In genomic region chr10:97711640-97712267, GRCh38 we compare ENCODE assay signal across 15 cellular contexts. TPM values are rescaled to one million over a fixed set of nuclear protein-coding genes. Genes with fewer than 3 reads are reported as not detected.
DNase-seq lines count a peak whose midpoint lies in the region; FAIRE-seq and TF ChIP-seq lines count a peak whose summit lies in the region.
"Had no signal": no experiment of that assay in that cellular context is flagged by ENCODE, and none has a peak within 500 bp of the region (broad histone marks: within the 10 kb centered on the region; RNA-seq: fewer than 3 reads in every experiment).

No MANE protein-coding gene starts in this region.

- peaks cover 8% of the 10 kb centered on the region for H3K79me1 ChIP-seq in mesenchymal stem cell (replicated peaks; ENCODE audit: low read length, poor library complexity, severe bottlenecking)

- H2BK120ac ChIP-seq in mesenchymal stem cell (ENCODE audit: low read depth, low read length) = peak overlapping the region; percentile 36

- no peak overlapping the region for H3K18ac ChIP-seq in mesenchymal stem cell (ENCODE audit: low read depth in 1 of 2, low read length in 2 of 2)

- H2BK15ac ChIP-seq in mesenchymal stem cell (ENCODE audit: low read depth, poor library complexity, severe bottlenecking) = no peak overlapping the region

- DNase-seq in activated naive CD8-positive, alpha-beta T cell treated with anti-CD3 and anti-CD28 coated beads for 36 hours = no peak
- no peak for DNase-seq in activated T-helper 1 cell treated with anti-CD3 and anti-CD28 coated beads, Interleukin-12 subunit alpha, Interleukin-12 subunit beta, Interleukin-2, Interleukin-4 antibody, amounts not matched to agents 30 ng/mL and 10 ng/mL and 1 ng/mL, durations not matched to agents 14 hours and 24 hours and 36 hours (ENCODE audit: low spot score)
- DNase-seq in mesenchymal stem cell (no peak), tibial nerve (ENCODE audit: low spot score in 2 of 2) (no peak), NCI-H1436 treated with DMSO at 0.1 percent for 48 hours (lab: John Stamatoyannopoulos, UW) (no peak), RCC 7860 (ENCODE audit: low spot score) (no peak), adrenal gland (no peak)
- DNase-seq: DMS79, left lung, NCI-H187 treated with DMSO at 0.1 percent for 48 hours, NCI-H526 treated with DMSO at 0.1 percent for 48 hours, RPMI8226 had no signal

- H3K27ac Mint-ChIP-seq in activated naive CD8-positive, alpha-beta T cell = no peak overlapping the region
- H3K27ac Mint-ChIP-seq in activated naive CD8-positive, alpha-beta T cell treated with anti-CD3 and anti-CD28 coated beads for 36 hours = no peak overlapping the region
- H3K27ac Mint-ChIP-seq in activated T-helper 1 cell treated with anti-CD3 and anti-CD28 coated beads, Interleukin-12 subunit alpha, Interleukin-12 subunit beta, Interleukin-2, Interleukin-4 antibody, amounts not matched to agents 30 ng/mL and 10 ng/mL and 1 ng/mL, durations not matched to agents 14 hours and 24 hours and 36 hours = peak overlapping the region; percentile 30

- peak overlapping the region; percentile 51 for H3K4me3 Mint-ChIP-seq in activated naive CD8-positive, alpha-beta T cell
- no peak overlapping the region for H3K4me3 Mint-ChIP-seq in activated naive CD8-positive, alpha-beta T cell treated with anti-CD3 and anti-CD28 coated beads for 36 hours
- H3K4me3 Mint-ChIP-seq in activated T-helper 1 cell treated with anti-CD3 and anti-CD28 coated beads, Interleukin-12 subunit alpha, Interleukin-12 subunit beta, Interleukin-2, Interleukin-4 antibody, amounts not matched to agents 30 ng/mL and 10 ng/mL and 1 ng/mL, durations not matched to agents 14 hours and 24 hours and 36 hours = peak overlapping the region; percentile 56

- intact Hi-C loops in activated T-helper 1 cell treated with anti-CD3 and anti-CD28 coated beads, Interleukin-12 subunit alpha, Interleukin-12 subunit beta, Interleukin-2, Interleukin-4 antibody, amounts not matched to agents 30 ng/mL and 10 ng/mL and 1 ng/mL, durations not matched to agents 14 hours and 24 hours and 36 hours (cut with micrococcal nuclease) = no loop called here
- intact Hi-C loops in adrenal gland (cut with DNase I) = no loop called here

- H2BK12ac ChIP-seq in mesenchymal stem cell (ENCODE audit: low read length in 2 of 2) = no peak overlapping the region

- H3K14ac ChIP-seq in mesenchymal stem cell (ENCODE audit: low read length in 2 of 2) = no peak overlapping the region

- 95% methylated on average over 7 of the region's 7 CpGs for WGBS in mesenchymal stem cell
- WGBS in tibial nerve, 2 donors = 65 to 66% methylated on average over 7 of the region's 7 CpGs
- WGBS in adrenal gland, 4 donors = 83 to 93% (median 87%) methylated on average over 7 of the region's 7 CpGs

- no peak overlapping the region for H2BK5ac ChIP-seq in mesenchymal stem cell (ENCODE audit: low read depth, low read length, poor library complexity, severe bottlenecking)

- no peak overlapping the region for H3K4ac ChIP-seq in mesenchymal stem cell (ENCODE audit: low read depth in 1 of 2, low read length in 2 of 2)

- H3K27me3 Mint-ChIP-seq in activated naive CD8-positive, alpha-beta T cell = peaks cover 11% of the 10 kb centered on the region
- H3K27me3 Mint-ChIP-seq in activated naive CD8-positive, alpha-beta T cell treated with anti-CD3 and anti-CD28 coated beads for 36 hours = peaks cover 41% of the 10 kb centered on the region
- H3K27me3 Mint-ChIP-seq in activated T-helper 1 cell treated with anti-CD3 and anti-CD28 coated beads, Interleukin-12 subunit alpha, Interleukin-12 subunit beta, Interleukin-2, Interleukin-4 antibody, amounts not matched to agents 30 ng/mL and 10 ng/mL and 1 ng/mL, durations not matched to agents 14 hours and 24 hours and 36 hours (ENCODE audit: insufficient read depth) = peaks cover 35% of the 10 kb centered on the region

- peaks cover 11% of the 10 kb centered on the region for H3K4me1 Mint-ChIP-seq in activated naive CD8-positive, alpha-beta T cell (ENCODE audit: low read depth)
- peaks cover 10% of the 10 kb centered on the region for H3K4me1 Mint-ChIP-seq in activated naive CD8-positive, alpha-beta T cell treated with anti-CD3 and anti-CD28 coated beads for 36 hours
- peaks cover 15% of the 10 kb centered on the region for H3K4me1 Mint-ChIP-seq in activated T-helper 1 cell treated with anti-CD3 and anti-CD28 coated beads, Interleukin-12 subunit alpha, Interleukin-12 subunit beta, Interleukin-2, Interleukin-4 antibody, amounts not matched to agents 30 ng/mL and 10 ng/mL and 1 ng/mL, durations not matched to agents 14 hours and 24 hours and 36 hours (ENCODE audit: low read depth)

- H4K8ac ChIP-seq in mesenchymal stem cell (ENCODE audit: low read length) = no peak overlapping the region

- no peaks in the 10 kb centered on the region for H3K9me3 Mint-ChIP-seq in activated naive CD8-positive, alpha-beta T cell (ENCODE audit: low read depth)
- H3K9me3 Mint-ChIP-seq in activated naive CD8-positive, alpha-beta T cell treated with anti-CD3 and anti-CD28 coated beads for 36 hours = no peaks in the 10 kb centered on the region
- no peaks in the 10 kb centered on the region for H3K9me3 Mint-ChIP-seq in activated T-helper 1 cell treated with anti-CD3 and anti-CD28 coated beads, Interleukin-12 subunit alpha, Interleukin-12 subunit beta, Interleukin-2, Interleukin-4 antibody, amounts not matched to agents 30 ng/mL and 10 ng/mL and 1 ng/mL, durations not matched to agents 14 hours and 24 hours and 36 hours

- no peak for TF ChIP-seq EP300 in tibial nerve (IDR thresholded peaks at IDR 0.05)

- no peak overlapping the region for H2AFZ ChIP-seq in mesenchymal stem cell (ENCODE audit: low read depth, low read length)
- H2AFZ ChIP-seq: parathyroid adenoma had no signal

- no peaks in the 10 kb centered on the region for H3K27me3 ChIP-seq in mesenchymal stem cell (ENCODE audit: control insufficient read depth in 1 of 2, insufficient read depth in 1 of 2, low read length in 2 of 2)
- H3K27me3 ChIP-seq in tibial nerve = no peaks in the 10 kb centered on the region
- H3K27me3 ChIP-seq in adrenal gland = no peaks in the 10 kb centered on the region

- TF ChIP-seq POLR2A in tibial nerve (IDR thresholded peaks at IDR 0.05) (no peak), adrenal gland (IDR thresholded peaks at IDR 0.05) (no peak)

- no peak overlapping the region for H4K91ac ChIP-seq in mesenchymal stem cell (ENCODE audit: low read length)

- no peak overlapping the region for H3K4me2 ChIP-seq in mesenchymal stem cell (ENCODE audit: low read length, poor library complexity, severe bottlenecking)

- no peak overlapping the region for H2AK5ac ChIP-seq in mesenchymal stem cell (ENCODE audit: low read length, severe bottlenecking)

- H3K9me3 ChIP-seq in mesenchymal stem cell (ENCODE audit: control insufficient read depth, low read length) = no peaks in the 10 kb centered on the region
- H3K9me3 ChIP-seq in tibial nerve = no peaks in the 10 kb centered on the region
- H3K9me3 ChIP-seq in adrenal gland (replicated peaks in 1 of 3) = no peaks in the 10 kb centered on the region
- H3K9me3 ChIP-seq: left lung had no signal

- H3K9ac ChIP-seq in mesenchymal stem cell (ENCODE audit: low read length) = no peak overlapping the region
- H3K9ac ChIP-seq: parathyroid adenoma had no signal

- H3K36me3 ChIP-seq in mesenchymal stem cell (ENCODE audit: control insufficient read depth in 1 of 2, insufficient read depth in 2 of 2, low read depth in 1 of 2, low read length in 2 of 2) (peaks cover 0 to 9% of the 10 kb centered on the region in 2 experiments), tibial nerve (peaks cover 0 to 8% (median 0%) of the 10 kb centered on the region in 3 donors), adrenal gland (replicated peaks in 1 of 2) (no peaks in the 10 kb centered on the region)

- no peak for TF ChIP-seq CTCF in tibial nerve (IDR thresholded peaks at IDR 0.05)
- TF ChIP-seq CTCF in adrenal gland (IDR thresholded peaks at IDR 0.05) = no peak

- peaks cover 21% of the 10 kb centered on the region for H3K4me1 ChIP-seq in mesenchymal stem cell (ENCODE audit: control insufficient read depth, insufficient read depth, low read depth, low read length)
- peaks cover 0 to 65% (median 23%) of the 10 kb centered on the region in 4 donors for H3K4me1 ChIP-seq in tibial nerve
- peaks cover 0 to 18% of the 10 kb centered on the region in 2 donors for H3K4me1 ChIP-seq in adrenal gland (replicated peaks in 1 of 2)
- H3K4me1 ChIP-seq: parathyroid adenoma had no signal

- no peak overlapping the region for H3K23ac ChIP-seq in mesenchymal stem cell (ENCODE audit: low read length in 2 of 2)

- H3K27ac ChIP-seq in mesenchymal stem cell (ENCODE audit: low read length, poor library complexity, severe bottlenecking) = no peak overlapping the region
- peak overlapping the region in 3 of 4 donors; percentile 95 to 98 (median 96) for H3K27ac ChIP-seq in tibial nerve
- peak overlapping the region in 1 of 5 donors; percentile 36 for H3K27ac ChIP-seq in adrenal gland
- H3K27ac ChIP-seq: parathyroid adenoma had no signal

- H3K4me3 ChIP-seq in mesenchymal stem cell (ENCODE audit: insufficient read depth in 1 of 2, low read depth in 1 of 2, low read length in 2 of 2) (no peak overlapping the region), tibial nerve (no peak overlapping the region), adrenal gland (no peak overlapping the region)
- H3K4me3 ChIP-seq: left lung had no signal

- FAIRE-seq in RCC 7860 (lab: Jason Lieb, UNC) = no peak
- FAIRE-seq: TTC549 had no signal

- no peaks in the 10 kb centered on the region for H3K36me3 Mint-ChIP-seq in activated naive CD8-positive, alpha-beta T cell
- peaks cover 4% of the 10 kb centered on the region for H3K36me3 Mint-ChIP-seq in activated naive CD8-positive, alpha-beta T cell treated with anti-CD3 and anti-CD28 coated beads for 36 hours
- peaks cover 6% of the 10 kb centered on the region for H3K36me3 Mint-ChIP-seq in activated T-helper 1 cell treated with anti-CD3 and anti-CD28 coated beads, Interleukin-12 subunit alpha, Interleukin-12 subunit beta, Interleukin-2, Interleukin-4 antibody, amounts not matched to agents 30 ng/mL and 10 ng/mL and 1 ng/mL, durations not matched to agents 14 hours and 24 hours and 36 hours (ENCODE audit: low read depth)

RNA-seq across cellular contexts. Expression of gene MARVELD1, which starts 1.8 kb away (rescaled TPM):
- total RNA-seq in activated naive CD8-positive, alpha-beta T cell treated with anti-CD3 and anti-CD28 coated beads for 36 hours = 1 to 10 TPM; 4.1 to 5.5 TPM
- total RNA-seq in activated T-helper 1 cell treated with anti-CD3 and anti-CD28 coated beads, Interleukin-12 subunit alpha, Interleukin-12 subunit beta, Interleukin-2, Interleukin-4 antibody, amounts not matched to agents 30 ng/mL and 10 ng/mL and 1 ng/mL, durations not matched to agents 14 hours and 24 hours and 36 hours = 3.0 and 3.4 TPM in 2 replicates
- polyA plus RNA-seq in mesenchymal stem cell (2013, experiment 1 of 2) = 67.9 TPM
- 69.0 TPM for polyA plus RNA-seq in mesenchymal stem cell (2013, experiment 2 of 2)
- 10 to 100 TPM; 28.0 to 45.3 (median 42.2) TPM for total RNA-seq in tibial nerve
- total RNA-seq in adrenal gland = 10 to 100 TPM in 4 of 8 donors, 1 to 10 TPM in 4; 4.2 to 23.5 (median 10.2) TPM
- polyA plus RNA-seq in adrenal gland = 10 to 100 TPM in 2 of 3 donors, 1 to 10 TPM in 1; 6.3 to 11.7 (median 10.7) TPM

RNA-seq across cellular contexts. Expression of gene AVPI1, which starts 24.7 kb away (rescaled TPM):
- total RNA-seq in activated naive CD8-positive, alpha-beta T cell treated with anti-CD3 and anti-CD28 coated beads for 36 hours = 1 to 10 TPM; 3.1 to 3.2 TPM
- total RNA-seq in activated T-helper 1 cell treated with anti-CD3 and anti-CD28 coated beads, Interleukin-12 subunit alpha, Interleukin-12 subunit beta, Interleukin-2, Interleukin-4 antibody, amounts not matched to agents 30 ng/mL and 10 ng/mL and 1 ng/mL, durations not matched to agents 14 hours and 24 hours and 36 hours = 0.66 and 0.93 TPM in 2 replicates
- polyA plus RNA-seq in mesenchymal stem cell (2013, experiment 1 of 2) = 5.8 TPM
- 5.8 TPM for polyA plus RNA-seq in mesenchymal stem cell (2013, experiment 2 of 2)
- total RNA-seq in tibial nerve (100 to 1,000 TPM; 113 to 253 (median 170) TPM), adrenal gland (10 to 100 TPM; 13.1 to 73.6 (median 26.1) TPM)
- polyA plus RNA-seq in adrenal gland = 10 to 100 TPM; 15.4 to 19.7 (median 15.7) TPM

RNA-seq across cellular contexts. Expression of gene ZFYVE27, which starts 25.2 kb away (rescaled TPM):
- total RNA-seq in activated naive CD8-positive, alpha-beta T cell treated with anti-CD3 and anti-CD28 coated beads for 36 hours = 10 to 100 TPM; 20.9 to 22.8 TPM
- 41.7 and 42.5 TPM in 2 replicates for total RNA-seq in activated T-helper 1 cell treated with anti-CD3 and anti-CD28 coated beads, Interleukin-12 subunit alpha, Interleukin-12 subunit beta, Interleukin-2, Interleukin-4 antibody, amounts not matched to agents 30 ng/mL and 10 ng/mL and 1 ng/mL, durations not matched to agents 14 hours and 24 hours and 36 hours
- polyA plus RNA-seq in mesenchymal stem cell (2013, experiment 1 of 2) = 9.1 TPM
- polyA plus RNA-seq in mesenchymal stem cell (2013, experiment 2 of 2) = 8.1 TPM
- total RNA-seq in tibial nerve (10 to 100 TPM; 33.4 to 46.8 (median 42.7) TPM), adrenal gland (10 to 100 TPM; 26.7 to 45.3 (median 32.4) TPM)
- polyA plus RNA-seq in adrenal gland = 10 to 100 TPM; 23.6 to 39.3 (median 31.7) TPM
